In genomic region chr11:68828155-68828931, GRCh38 we compare ENCODE assay signal across 11 cellular contexts. TPM values are rescaled to one million over a fixed set of nuclear protein-coding genes. Genes with fewer than 3 reads are reported as not detected.
DNase-seq lines count a peak whose midpoint lies in the region; ATAC-seq and TF ChIP-seq lines count a peak whose summit lies in the region.
"Had no signal": no experiment of that assay in that cellular context is flagged by ENCODE, and none has a peak within 500 bp of the region (broad histone marks: within the 10 kb centered on the region; RNA-seq: fewer than 3 reads in every experiment).

No MANE protein-coding gene starts in this region.

- no peak overlapping the region for H2BK5ac ChIP-seq in IMR-90 (ENCODE audit: low read depth, low read length, poor library complexity, severe bottlenecking)

- no peak overlapping the region for H3K27ac ChIP-seq in IMR-90 (ENCODE audit: insufficient read depth, low read length)
- peak overlapping the region in 3 of 5 donors; percentile 28 to 57 (median 28) for H3K27ac ChIP-seq in adrenal gland
- peak overlapping the region; percentile 41 for H3K27ac ChIP-seq in muscle layer of colon (ENCODE audit: low read depth, low read length)

- POLR2A ChIA-PET in IMR-90 (lab: Charles Lee; ENCODE audit: unreplicated experiment) = no interaction called here

- H3K23ac ChIP-seq in IMR-90 (ENCODE audit: low read depth, low read length) = no peak overlapping the region

- intact Hi-C loops in IMR-90 (cut with micrococcal nuclease) = no loop called here
- intact Hi-C loops in adrenal gland (cut with DNase I) = no loop called here

- no peak overlapping the region for H2AK5ac ChIP-seq in IMR-90 (ENCODE audit: low read depth, low read length)

- H2AFZ ChIP-seq in IMR-90 (replicated peaks; ENCODE audit: low read length, poor library complexity) = no peak overlapping the region

- CTCF ChIA-PET in IMR-90 (lab: Yijun Ruan, JAX) = interaction anchor here (0.7 kb wide), 1 partner anchor 17 kb away, joined by 3 read pairs; no protein-coding TSS in a partner anchor

- peaks cover 10% of the 10 kb centered on the region for H3K9me1 ChIP-seq in IMR-90 (ENCODE audit: insufficient read depth, low read length)

- H3K4ac ChIP-seq in IMR-90 (ENCODE audit: low read depth, low read length) = no peak overlapping the region

- H3K18ac ChIP-seq in IMR-90 (ENCODE audit: low read depth, low read length) = no peak overlapping the region

- H4K8ac ChIP-seq in IMR-90 (ENCODE audit: low read depth in 2 of 2, low read length in 2 of 2) = no peak overlapping the region

- no peak overlapping the region for H2BK120ac ChIP-seq in IMR-90 (ENCODE audit: low read depth, low read length)

- in situ Hi-C loops in IMR-90 (cut with MboI; ENCODE audit: low sequenced_read_pairs) = no loop called here

- dilution Hi-C loops in IMR-90 (cut with HindIII; ENCODE audit: low sequenced_read_pairs, unreplicated experiment) = no loop called here

- H4K91ac ChIP-seq in IMR-90 (ENCODE audit: insufficient read depth, low read depth, low read length) = no peak overlapping the region

- H2BK20ac ChIP-seq in IMR-90 (ENCODE audit: low read depth, low read length) = no peak overlapping the region

- peaks cover 62% of the 10 kb centered on the region for H4K20me1 ChIP-seq in IMR-90 (ENCODE audit: insufficient read depth, low read length)

- no peak overlapping the region for H3K4me2 ChIP-seq in IMR-90 (ENCODE audit: low read depth, low read length)

- peak; percentile 46 for DNase-seq in Ammon's horn (ENCODE audit: low spot score)
- no peak for DNase-seq in IMR-90
- peak in 1 of 7 donors; percentile 45 for DNase-seq in adrenal gland
- DNase-seq in effector CD8-positive, alpha-beta T cell (lab: John Stamatoyannopoulos, UW) = no peak
- DNase-seq in activated CD8-positive, alpha-beta memory T cell treated with anti-CD3 and anti-CD28 coated beads for 24 hours = no peak
- DNase-seq in activated CD4-positive, CD25-positive, alpha-beta regulatory T cell (lab: John Stamatoyannopoulos, UW) = no peak
- DNase-seq in NCI-H1694 (lab: John Stamatoyannopoulos, UW) = no peak
- DNase-seq: NCI-H2081 treated with DMSO at 0.1 percent for 48 hours; SHP77 treated with DMSO at 0.1 percent for 48 hours; stimulated activated CD4-positive, alpha-beta T cell treated with anti-CD3 and anti-CD28 coated beads, Interleukin-12 subunit alpha, Interleukin-12 subunit beta, amount 100 ng/mL, for 4 hours had no signal

- no peak overlapping the region for H3K14ac ChIP-seq in IMR-90 (replicated peaks; ENCODE audit: low read depth, low read length)

- no peak overlapping the region for H4K5ac ChIP-seq in IMR-90 (ENCODE audit: low read depth, low read length)

- no peak for TF ChIP-seq CTCF in IMR-90 (conservative IDR thresholded peaks at IDR 0.05; ENCODE audit: low read depth, low read length)
- no peak for TF ChIP-seq CTCF in adrenal gland (IDR thresholded peaks at IDR 0.05)

- BruUV-seq in IMR-90 (replicated peaks; lab: Mats Ljungman, UMichigan) = no TSS peak

- TF ChIP-seq RAD21 in IMR-90 (IDR thresholded peaks at IDR 0.05; ENCODE audit: low read length) = no peak

- H3K9me3 ChIP-seq in IMR-90 (ENCODE audit: control insufficient read depth, insufficient read depth, low read length) (no peaks in the 10 kb centered on the region), adrenal gland (replicated peaks in 1 of 3) (no peaks in the 10 kb centered on the region), muscle layer of colon (ENCODE audit: low read length) (no peaks in the 10 kb centered on the region)

- H3K56ac ChIP-seq in IMR-90 (ENCODE audit: extremely low read depth, insufficient read depth, low read length) = no peak overlapping the region

- H3K4me1 ChIP-seq in IMR-90 (ENCODE audit: control insufficient read depth, insufficient read depth, low read length) (peaks cover 3% of the 10 kb centered on the region), adrenal gland (replicated peaks in 1 of 2) (peaks cover 36 to 38% of the 10 kb centered on the region in 2 donors), muscle layer of colon (ENCODE audit: insufficient read depth, low read length) (peaks cover 57% of the 10 kb centered on the region)

- H3K4me3 ChIP-seq in IMR-90 (ENCODE audit: insufficient read depth, low read depth, low read length) (no peak overlapping the region), adrenal gland (no peak overlapping the region), muscle layer of colon (ENCODE audit: low read depth in 1 of 2, low read length in 2 of 2) (no peak overlapping the region)

- H3K27me3 ChIP-seq in IMR-90 (ENCODE audit: control insufficient read depth, insufficient read depth, low read length) (no peaks in the 10 kb centered on the region), adrenal gland (no peaks in the 10 kb centered on the region), muscle layer of colon (ENCODE audit: control insufficient read depth in 1 of 2, insufficient read depth in 2 of 2, low read length in 2 of 2) (no peaks in the 10 kb centered on the region)

- WGBS in IMR-90 (ENCODE audit: extremely low coverage in 2 of 2, insufficient read length in 1 of 2), 2 experiments = 84% methylated on average over 7 of the region's 20 CpGs; no CpG with 5 or more reads in 1 of the 2 experiments
- WGBS in adrenal gland, 4 donors = 62 to 81% (median 66%) methylated on average over 16 to 20 of the region's 20 CpGs

- peaks cover 39 to 80% of the 10 kb centered on the region in 2 experiments for H3K79me1 ChIP-seq in IMR-90 (ENCODE audit: low read depth in 1 of 2, low read length in 2 of 2)

- H3K36me3 ChIP-seq in IMR-90 (ENCODE audit: control insufficient read depth, insufficient read depth, low read length) (peaks cover 12% of the 10 kb centered on the region), adrenal gland (replicated peaks in 1 of 2) (peaks cover 0 to 7% of the 10 kb centered on the region in 2 donors), muscle layer of colon (ENCODE audit: insufficient read depth, low read length) (peaks cover 16% of the 10 kb centered on the region)

- peak overlapping the region; percentile 16 for H2AK9ac ChIP-seq in IMR-90 (replicated peaks; ENCODE audit: low read depth, low read length, poor library complexity)

- no peak overlapping the region for H2BK15ac ChIP-seq in IMR-90 (ENCODE audit: low read depth, low read length)

- ATAC-seq in IMR-90 (ENCODE audit: low read depth) = no peak

- TF ChIP-seq POLR2A in IMR-90 (IDR thresholded peaks at IDR 0.05; ENCODE audit: low read depth, low read length) (no peak), adrenal gland (IDR thresholded peaks at IDR 0.05) (no peak)

- H3K9ac ChIP-seq in IMR-90 (ENCODE audit: low read depth, low read length) = no peak overlapping the region
- H3K9ac ChIP-seq in muscle layer of colon (ENCODE audit: low read length) = no peak overlapping the region

TF ChIP-seq in IMR-90, 13 proteins besides CTCF, POLR2A, EP300 and RAD21:
- no peak for TF ChIP-seq NFE2L2 (IDR thresholded peaks at IDR 0.05; ENCODE audit: low read depth, low read length)
- no peak for TF ChIP-seq FOS (IDR thresholded peaks at IDR 0.05; ENCODE audit: low read depth, low read length)
- TF ChIP-seq, protein P1, sequence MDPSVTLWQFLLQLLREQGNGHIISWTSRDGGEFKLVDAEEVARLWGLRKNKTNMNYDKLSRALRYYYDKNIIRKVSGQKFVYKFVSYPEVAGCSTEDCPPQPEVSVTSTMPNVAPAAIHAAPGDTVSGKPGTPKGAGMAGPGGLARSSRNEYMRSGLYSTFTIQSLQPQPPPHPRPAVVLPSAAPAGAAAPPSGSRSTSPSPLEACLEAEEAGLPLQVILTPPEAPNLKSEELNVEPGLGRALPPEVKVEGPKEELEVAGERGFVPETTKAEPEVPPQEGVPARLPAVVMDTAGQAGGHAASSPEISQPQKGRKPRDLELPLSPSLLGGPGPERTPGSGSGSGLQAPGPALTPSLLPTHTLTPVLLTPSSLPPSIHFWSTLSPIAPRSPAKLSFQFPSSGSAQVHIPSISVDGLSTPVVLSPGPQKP (IDR thresholded peaks at IDR 0.05; ENCODE audit: borderline replicate concordance, low read depth, low read length) = no peak
- no peak for TF ChIP-seq MXI1 (IDR thresholded peaks at IDR 0.05; ENCODE audit: borderline replicate concordance, low read depth, low read length)
- TF ChIP-seq CHD1 (IDR thresholded peaks at IDR 0.05; ENCODE audit: low read depth, low read length) = no peak
- TF ChIP-seq SMC3 (IDR thresholded peaks at IDR 0.05; ENCODE audit: low read depth, low read length) = no peak
- no peak for TF ChIP-seq RCOR1 (IDR thresholded peaks at IDR 0.05; ENCODE audit: insufficient replicate concordance, low read length)

RNA-seq across cellular contexts. Expression of gene CPT1A, which starts 13.4 kb away (rescaled TPM):
- total RNA-seq in IMR-90 (2012; rRNA removed) (18.6 and 21.3 TPM in 2 replicates), adrenal gland (100 to 1,000 TPM in 1 of 8 donors, 10 to 100 TPM in 7; 61.9 to 140 (median 69.6) TPM)
- polyA plus RNA-seq in IMR-90 (2012; rRNA removed) (12.8 and 15.4 TPM in 2 replicates), adrenal gland (10 to 100 TPM; 15.2 to 66.1 (median 22.3) TPM)
- polyA plus RNA-seq in IMR-90 (2012; cell fraction: cytosol; rRNA removed) = 8.4 and 13.6 TPM in 2 replicates
- polyA plus RNA-seq in IMR-90 (2012; cell fraction: nucleus; rRNA removed; ENCODE audit: low replicate concordance) = 15.5 and 18.3 TPM in 2 replicates
